ENCODE assay signal across 12 cellular contexts in genomic region chr3:193452338-193452737, GRCh38.
DNase-seq lines count a peak whose midpoint lies in the region; ATAC-seq and TF ChIP-seq lines count a peak whose summit lies in the region.
"Had no signal": no experiment of that assay in that cellular context is flagged by ENCODE, and none has a peak within 500 bp of the region (broad histone marks: within the 10 kb centered on the region; RNA-seq: fewer than 3 reads in every experiment).

No MANE protein-coding gene starts in this region.

- H3K4me3 Mint-ChIP-seq in chondrocyte (ENCODE audit: unreplicated experiment): no peak overlapping the region
- H3K4me3 Mint-ChIP-seq: activated naive CD4-positive, alpha-beta T cell treated with anti-CD3 and anti-CD28 coated beads, Interleukin-2, amount 10 ng/mL, durations not matched to agents 7 days and 5 days; CD4-positive, alpha-beta T cell had no signal

- H3K4me3 ChIP-seq in heart left ventricle: no peak overlapping the region
- no peak overlapping the region for H3K4me3 ChIP-seq in right cardiac atrium (ENCODE audit: low read length)
- H3K4me3 ChIP-seq in body of pancreas: no peak overlapping the region
- H3K4me3 ChIP-seq: lower lobe of right lung had no signal

- H3K36me3 ChIP-seq in heart left ventricle (no peaks in the 10 kb centered on the region), body of pancreas (replicated peaks in 1 of 2; ENCODE audit: insufficient read depth in 1 of 2, low read depth in 2 of 2) (no peaks in the 10 kb centered on the region)

- peak in 10 of 12 donors; percentile 7 to 43 (median 27) for TF ChIP-seq CTCF in heart left ventricle (IDR thresholded peaks at IDR 0.05)
- peak; percentile 70 for TF ChIP-seq CTCF in chondrocyte (IDR thresholded peaks at IDR 0.05)
- TF ChIP-seq CTCF in body of pancreas (IDR thresholded peaks at IDR 0.05): peak in 1 of 7 experiments; percentile 6

- H3K4me1 ChIP-seq in heart left ventricle: no peaks in the 10 kb centered on the region
- no peaks in the 10 kb centered on the region for H3K4me1 ChIP-seq in right cardiac atrium (ENCODE audit: control insufficient read depth, insufficient read depth, low read length)
- no peaks in the 10 kb centered on the region for H3K4me1 ChIP-seq in body of pancreas
- H3K4me1 ChIP-seq: lower lobe of right lung had no signal

- no peak overlapping the region for H3K27ac Mint-ChIP-seq in chondrocyte (ENCODE audit: unreplicated experiment)
- H3K27ac Mint-ChIP-seq in activated naive CD4-positive, alpha-beta T cell treated with anti-CD3 and anti-CD28 coated beads, Interleukin-2, amount 50 U/mL, for 72 hours: no peak overlapping the region
- H3K27ac Mint-ChIP-seq: activated naive CD4-positive, alpha-beta T cell treated with anti-CD3 and anti-CD28 coated beads, Interleukin-2, amount 10 ng/mL, durations not matched to agents 7 days and 5 days; CD4-positive, alpha-beta T cell had no signal

- H3K27ac ChIP-seq in heart left ventricle (no peak overlapping the region), right cardiac atrium (ENCODE audit: low read length) (no peak overlapping the region), body of pancreas (no peak overlapping the region)
- H3K27ac ChIP-seq: lower lobe of right lung had no signal

- H3K4me1 Mint-ChIP-seq in chondrocyte (ENCODE audit: low read depth): no peaks in the 10 kb centered on the region
- H3K4me1 Mint-ChIP-seq: activated naive CD4-positive, alpha-beta T cell treated with anti-CD3 and anti-CD28 coated beads, Interleukin-2, amount 10 ng/mL, durations not matched to agents 7 days and 5 days had no signal

- DNase-seq in heart left ventricle: no peak
- no peak for DNase-seq in right cardiac atrium
- peak; percentile 62 for DNase-seq in NCI-H1694 (lab: John Stamatoyannopoulos, UW)
- DNase-seq in chondrocyte (ENCODE audit: low spot score): no peak
- peak; percentile 1 for DNase-seq in renal cortical epithelial cell (ENCODE audit: low read depth)
- no peak for DNase-seq in body of pancreas
- DNase-seq in activated naive CD4-positive, alpha-beta T cell treated with anti-CD3 and anti-CD28 coated beads, Interleukin-2, amount 50 U/mL, for 72 hours (ENCODE audit: low spot score in 2 of 2): no peak
- no peak for DNase-seq in kidney glomerular epithelial cell (lab: John Stamatoyannopoulos, UW)
- DNase-seq: activated naive CD4-positive, alpha-beta T cell treated with anti-CD3 and anti-CD28 coated beads, Interleukin-2, amount 10 ng/mL, durations not matched to agents 7 days and 5 days; CD4-positive, alpha-beta T cell; lower lobe of right lung; NCI-H69 had no signal

- ATAC-seq in heart left ventricle: no peak
- ATAC-seq in right cardiac atrium: no peak
- ATAC-seq in body of pancreas: no peak
- ATAC-seq in activated naive CD4-positive, alpha-beta T cell treated with anti-CD3 and anti-CD28 coated beads, Interleukin-2, amount 50 U/mL, for 72 hours: no peak
- ATAC-seq: lower lobe of right lung had no signal

- intact Hi-C loops in heart left ventricle (cut with DNase I): loop anchor here in 3 of 10 donors (5.0 to 10.0 kb wide), 2 partner anchors 260 to 638 kb away; no protein-coding TSS in a partner anchor
- intact Hi-C loops in right cardiac atrium (cut with DNase I): loop anchor here in 1 of 4 donors (10.0 kb wide), 1 partner anchor 638 kb away; no protein-coding TSS in a partner anchor
- intact Hi-C loops in body of pancreas (cut with DNase I): no loop called here

- peaks cover 12% of the 10 kb centered on the region for H3K27me3 Mint-ChIP-seq in chondrocyte (ENCODE audit: low read depth)
- H3K27me3 Mint-ChIP-seq: activated naive CD4-positive, alpha-beta T cell treated with anti-CD3 and anti-CD28 coated beads, Interleukin-2, amount 10 ng/mL, durations not matched to agents 7 days and 5 days; CD4-positive, alpha-beta T cell had no signal

- H3K27me3 ChIP-seq in heart left ventricle: no peaks in the 10 kb centered on the region
- H3K27me3 ChIP-seq in right cardiac atrium (ENCODE audit: control insufficient read depth, insufficient read depth): no peaks in the 10 kb centered on the region
- no peaks in the 10 kb centered on the region for H3K27me3 ChIP-seq in body of pancreas

- TF ChIP-seq POLR2A in heart left ventricle (IDR thresholded peaks at IDR 0.05) (no peak), body of pancreas (IDR thresholded peaks at IDR 0.05) (no peak)

- no peaks in the 10 kb centered on the region for H3K36me3 Mint-ChIP-seq in chondrocyte (ENCODE audit: low read depth)
- no peaks in the 10 kb centered on the region for H3K36me3 Mint-ChIP-seq in activated naive CD4-positive, alpha-beta T cell treated with anti-CD3 and anti-CD28 coated beads, Interleukin-2, amount 50 U/mL, for 72 hours
- H3K36me3 Mint-ChIP-seq: activated naive CD4-positive, alpha-beta T cell treated with anti-CD3 and anti-CD28 coated beads, Interleukin-2, amount 10 ng/mL, durations not matched to agents 7 days and 5 days had no signal

- no peaks in the 10 kb centered on the region for H3K9me3 ChIP-seq in heart left ventricle
- no peaks in the 10 kb centered on the region for H3K9me3 ChIP-seq in right cardiac atrium (ENCODE audit: control insufficient read depth, low read length)
- no peaks in the 10 kb centered on the region for H3K9me3 ChIP-seq in body of pancreas
- H3K9me3 ChIP-seq: lower lobe of right lung had no signal

- no peaks in the 10 kb centered on the region for H3K9me3 Mint-ChIP-seq in chondrocyte (ENCODE audit: low read depth)
- H3K9me3 Mint-ChIP-seq in activated naive CD4-positive, alpha-beta T cell treated with anti-CD3 and anti-CD28 coated beads, Interleukin-2, amount 50 U/mL, for 72 hours: no peaks in the 10 kb centered on the region
- H3K9me3 Mint-ChIP-seq: activated naive CD4-positive, alpha-beta T cell treated with anti-CD3 and anti-CD28 coated beads, Interleukin-2, amount 10 ng/mL, durations not matched to agents 7 days and 5 days; CD4-positive, alpha-beta T cell had no signal

Comparison
In these comparisons a context has a peak if more than half of its experiments do, and no peak if none do; other contexts are left out.
1. DNase-seq: peak in NCI-H1694 (single experiment) and renal cortical epithelial cell (single experiment); none in heart left ventricle (0 of 5), right cardiac atrium (0 of 3), chondrocyte (single experiment), body of pancreas (0 of 4), activated naive CD4-positive, alpha-beta T cell treated with anti-CD3 and anti-CD28 coated beads, Interleukin-2, amount 50 U/mL, for 72 hours (0 of 2) and kidney glomerular epithelial cell (single experiment).